ENCODE assay signal across 13 cellular contexts in genomic region chr9:93568169-93568568, GRCh38.
"Had no signal": no experiment of that assay in that cellular context is flagged by ENCODE, and none has a peak within 500 bp of the region (broad histone marks: within the 10 kb centered on the region; RNA-seq: fewer than 3 reads in every experiment).

No MANE protein-coding gene starts in this region.

- H3K9me3 ChIP-seq: ascending aorta, psoas muscle, thoracic aorta, uterus had no signal

- H3K4me1 ChIP-seq: uterus had no signal

- H3K27me3 ChIP-seq: ascending aorta, stomach, uterus had no signal

- H3K27me3 Mint-ChIP-seq: activated CD4-positive, alpha-beta T cell treated with anti-CD3 and anti-CD28 coated beads for 36 hours had no signal

- H3K4me3 ChIP-seq: uterus had no signal

- ATAC-seq: activated CD4-positive, alpha-beta T cell treated with anti-CD3 and anti-CD28 coated beads for 36 hours; activated T-cell treated with anti-CD3 and anti-CD28 coated beads, Interleukin-2, amount 50 U/mL, for 72 hours had no signal

- H3K36me3 ChIP-seq: uterus had no signal

- DNase-seq: activated CD4-positive, alpha-beta T cell treated with anti-CD3 and anti-CD28 coated beads for 36 hours; activated T-cell treated with anti-CD3 and anti-CD28 coated beads, Interleukin-2, amount 50 U/mL, for 72 hours; effector CD8-positive, alpha-beta T cell; kidney; nucleus accumbens; psoas muscle; stimulated activated CD4-positive, alpha-beta T cell treated with anti-CD3 and anti-CD28 coated beads, Interleukin-4, amount 100 ng/mL, for 1 hour; stimulated activated CD8-positive, alpha-beta memory T cell treated with anti-CD3 and anti-CD28 coated beads, Interleukin-4, amount 100 ng/mL, for 48 hours; stomach; T1000; uterus had no signal
